1 cellular context compared by ENCODE assay signal in genomic region chr3:52820741-52821140, GRCh38.
TF ChIP-seq lines count a peak whose summit lies in the region.

No MANE protein-coding gene starts in this region.

TF ChIP-seq in HCT116, 20 proteins besides CTCF, POLR2A, EP300 and RAD21 (continued from another document):
- no peak for TF ChIP-seq CEBPB (IDR thresholded peaks at IDR 0.05; ENCODE audit: low read depth)
- TF ChIP-seq SP1 (IDR thresholded peaks at IDR 0.05; ENCODE audit: low read depth), result no peak
- TF ChIP-seq YY1 (IDR thresholded peaks at IDR 0.05; ENCODE audit: extremely low read depth, insufficient replicate concordance, low read depth, low read length), result no peak
- no peak for TF ChIP-seq JUND (IDR thresholded peaks at IDR 0.05)
- no peak for TF ChIP-seq SIN3A (IDR thresholded peaks at IDR 0.05; ENCODE audit: low read depth)
- TF ChIP-seq CBX3 (IDR thresholded peaks at IDR 0.05; ENCODE audit: low read depth), result no peak
